Comparison of ENCODE assay signal across 8 cellular contexts in the genomic region with DNA sequence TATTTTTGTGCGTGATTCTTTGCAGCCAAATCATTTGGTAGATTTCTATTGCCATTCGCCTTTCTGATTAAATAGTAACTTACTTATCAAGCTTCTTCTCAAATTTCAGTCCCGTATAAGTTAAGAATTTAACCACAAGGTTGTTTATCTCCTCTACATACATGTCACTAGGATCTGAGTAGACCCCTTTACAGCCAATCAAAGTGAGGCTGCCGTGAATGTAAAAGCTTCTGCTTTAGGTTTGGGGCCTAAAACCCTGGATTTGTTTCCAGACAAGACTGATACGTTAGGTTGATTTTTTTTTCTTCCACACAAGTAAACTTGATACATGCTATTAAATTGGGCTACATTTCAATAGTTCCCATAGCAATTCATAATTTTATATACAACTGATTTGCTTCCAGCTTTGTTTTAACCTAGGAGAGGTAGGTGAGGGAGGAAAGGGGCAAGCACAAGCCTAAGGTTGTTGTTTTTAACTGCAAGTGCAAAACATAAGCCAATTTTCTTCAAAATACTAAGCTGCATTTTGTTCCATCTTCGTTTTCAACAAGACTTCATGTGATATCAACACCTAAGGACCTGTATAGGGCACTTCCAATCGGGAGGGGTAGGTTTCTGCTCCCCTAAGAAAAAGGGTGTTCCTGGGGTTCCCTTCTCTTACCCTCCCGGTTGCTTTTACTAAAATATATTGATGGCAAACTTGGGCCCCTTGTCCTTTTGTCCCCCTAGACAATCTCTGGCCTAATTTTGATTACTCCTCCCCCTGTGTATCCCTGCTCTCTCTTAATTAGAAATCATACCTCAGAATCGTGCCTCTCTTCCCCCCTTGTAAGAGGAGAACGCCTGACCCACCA. TPM values are rescaled to one million over a fixed set of nuclear protein-coding genes. Genes with fewer than 3 reads are reported as not detected.
DNase-seq lines count a peak whose midpoint lies in the region; ATAC-seq and TF ChIP-seq lines count a peak whose summit lies in the region.

No MANE protein-coding gene starts in this region.

- DNase-seq in NOMO-1 treated with DMSO at 0.1 percent for 48 hours (lab: John Stamatoyannopoulos, UW; ENCODE audit: unreplicated experiment) (peak; percentile 36), NOMO-1 treated with dmso at 0.1 percent for 144 hours (lab: John Stamatoyannopoulos, UW; ENCODE audit: unreplicated experiment) (no peak), NCI-H2227 (lab: John Stamatoyannopoulos, UW; ENCODE audit: unreplicated experiment) (peak; percentile 31), body of pancreas (no peak), right lobe of liver (no peak), tibial artery (no peak)
- DNase-seq in stimulated activated CD4-positive, alpha-beta T cell treated with anti-CD3 and anti-CD28 coated beads, Interleukin-1b, Interleukin-23, amount 100 ng/mL, for 48 hours, result no peak

- H3K4me1 ChIP-seq in body of pancreas (peaks cover 20% of the 10 kb centered on the region), right lobe of liver (peaks cover 0 to 16% (median 2%) of the 10 kb centered on the region in 4 donors), tibial artery (peaks cover 0 to 34% (median 17%) of the 10 kb centered on the region in 4 donors)

- WGBS in body of pancreas, 2 donors, result 1% methylated on average over 10 of the region's 10 CpGs
- under 1% methylated on average over 10 of the region's 10 CpGs for WGBS in right lobe of liver (ENCODE audit: insufficient coverage, low coverage, low lambda C conversion rate, missing lambda C conversion rate)

- H3K9me3 ChIP-seq in body of pancreas (no peaks in the 10 kb centered on the region), right lobe of liver (no peaks in the 10 kb centered on the region), tibial artery (no peaks in the 10 kb centered on the region)

- intact Hi-C loops in body of pancreas (cut with DNase I), result loop anchor here (10.0 kb wide), 1 partner anchor 95 kb away; a partner anchor contains a TSS
- intact Hi-C loops in right lobe of liver (cut with DNase I), result no loop called here
- intact Hi-C loops in tibial artery (cut with DNase I; ENCODE audit: low total_unique reads), result loop anchor here (10.0 kb wide), 2 partner anchors 55 to 85 kb away; no protein-coding TSS in a partner anchor

- H3K27ac ChIP-seq in body of pancreas (peak overlapping the region; percentile 85 to 95 (median 92)), right lobe of liver (peak overlapping the region; percentile 73 to 91 (median 77)), tibial artery (peak overlapping the region; percentile 92 to 96)

- H3K36me3 ChIP-seq in body of pancreas (replicated peaks in 1 of 2; ENCODE audit: insufficient read depth in 1 of 2, low read depth in 2 of 2) (no peaks in the 10 kb centered on the region), right lobe of liver (no peaks in the 10 kb centered on the region), tibial artery (no peaks in the 10 kb centered on the region)

- no peak for ATAC-seq in body of pancreas
- ATAC-seq in right lobe of liver, result peak in 1 of 4 donors; percentile 2
- no peak for ATAC-seq in GM19351 (IDR thresholded peaks at IDR 0.05; ENCODE audit: unreplicated experiment)

- TF ChIP-seq POLR2A in body of pancreas (IDR thresholded peaks at IDR 0.05) (no peak), right lobe of liver (IDR thresholded peaks at IDR 0.05) (no peak)

- H3K27me3 ChIP-seq in body of pancreas (no peaks in the 10 kb centered on the region), right lobe of liver (no peaks in the 10 kb centered on the region), tibial artery (no peaks in the 10 kb centered on the region)

- no peak for TF ChIP-seq CTCF in body of pancreas (IDR thresholded peaks at IDR 0.05)
- TF ChIP-seq CTCF in right lobe of liver (IDR thresholded peaks at IDR 0.05), result no peak
- no peak for TF ChIP-seq CTCF in tibial artery (IDR thresholded peaks at IDR 0.05)

- H3K4me3 ChIP-seq in body of pancreas, result peak overlapping the region; percentile 55 to 78
- peak overlapping the region; percentile 71 to 81 (median 74) for H3K4me3 ChIP-seq in right lobe of liver
- H3K4me3 ChIP-seq in tibial artery, result peak overlapping the region; percentile 76 to 92

RNA-seq across cellular contexts. Expression of a gene that starts 1.7 kb away (rescaled TPM):
- total RNA-seq in body of pancreas (10 to 100 TPM; 14.3 to 26.7 TPM), right lobe of liver (10 to 100 TPM; 14.1 to 17.9 (median 15.9) TPM)

Comparison
In these comparisons a context has a peak if more than half of its experiments do, and no peak if none do; other contexts are left out.
1. DNase-seq: peak in NOMO-1 treated with DMSO at 0.1 percent for 48 hours (single experiment) and NCI-H2227 (single experiment); none in NOMO-1 treated with dmso at 0.1 percent for 144 hours (single experiment), body of pancreas (0 of 4), right lobe of liver (0 of 3), tibial artery (0 of 2) and stimulated activated CD4-positive, alpha-beta T cell treated with anti-CD3 and anti-CD28 coated beads, Interleukin-1b, Interleukin-23, amount 100 ng/mL, for 48 hours (single experiment).
2. intact Hi-C loops: an anchor here in body of pancreas (10.0 kb wide) and tibial artery (10.0 kb wide); none called in right lobe of liver.
3. Peak in every context shown above with its lines, with median percentiles within 50 percentile points of each other: H3K27ac ChIP-seq and H3K4me3 ChIP-seq.